ENCODE assay signal across 11 cellular contexts in genomic region chr6:81938991-81939773, GRCh38.
DNase-seq lines count a peak whose midpoint lies in the region; ATAC-seq, FAIRE-seq and TF ChIP-seq lines count a peak whose summit lies in the region.
"Had no signal": no experiment of that assay in that cellular context is flagged by ENCODE, and none has a peak within 500 bp of the region (broad histone marks: within the 10 kb centered on the region; RNA-seq: fewer than 3 reads in every experiment).

No MANE protein-coding gene starts in this region.

- H3K36me3 Mint-ChIP-seq in progenitor cell of endocrine pancreas (ENCODE audit: insufficient read depth), result no peaks in the 10 kb centered on the region

- H3K79me2 ChIP-seq in fibroblast of lung (ENCODE audit: control insufficient read depth, insufficient read depth, low read length), result no peaks in the 10 kb centered on the region

- no peaks in the 10 kb centered on the region for H3K27me3 Mint-ChIP-seq in progenitor cell of endocrine pancreas

- H3K27me3 ChIP-seq in fibroblast of lung (ENCODE audit: control insufficient read depth, insufficient read depth, low read length), result no peaks in the 10 kb centered on the region
- H3K27me3 ChIP-seq: tibial nerve had no signal

- CTCF ChIA-PET in RWPE1 (lab: Yijun Ruan, JAX), result interaction anchor here (1.6 kb wide), 1 partner anchor 66 kb away, joined by 3 read pairs; no protein-coding TSS in a partner anchor

- no peaks in the 10 kb centered on the region for H4K20me1 ChIP-seq in fibroblast of lung (ENCODE audit: control insufficient read depth, extremely low read depth, insufficient read depth, low read length)

- FAIRE-seq in H54 (lab: Jason Lieb, UNC), result peak; percentile 90
- FAIRE-seq: GM12878 had no signal

- ATAC-seq in SK-N-SH treated with all-trans-retinoic acid at 6 μM for 48 hours (peak; percentile 62), GM19455 (IDR thresholded peaks at IDR 0.05; ENCODE audit: unreplicated experiment) (no peak)

- TF ChIP-seq CTCF in fibroblast of lung (conservative IDR thresholded peaks at IDR 0.05 in 1 of 2, IDR thresholded peaks at IDR 0.05 in 1 of 2; ENCODE audit: low read depth in 1 of 2, low read length in 2 of 2), result no peak
- no peak for TF ChIP-seq CTCF in progenitor cell of endocrine pancreas (IDR thresholded peaks at IDR 0.05; ENCODE audit: unreplicated experiment)
- TF ChIP-seq CTCF in RWPE1 (conservative IDR thresholded peaks at IDR 0.05; ENCODE audit: low read depth), result no peak

- H3K4me3 ChIP-seq in fibroblast of lung (replicated peaks in 1 of 4; ENCODE audit: control extremely low read depth in 1 of 4, insufficient read depth in 1 of 4, low read depth in 3 of 4, low read length in 4 of 4), result no peak overlapping the region
- H3K4me3 ChIP-seq: GM12878, tibial nerve had no signal

- peak overlapping the region; percentile 60 for H3K4me2 ChIP-seq in fibroblast of lung (ENCODE audit: extremely low read depth, insufficient read depth, low read length)

- peak overlapping the region; percentile 33 for H3K27ac Mint-ChIP-seq in progenitor cell of endocrine pancreas

- H3K4me1 Mint-ChIP-seq in progenitor cell of endocrine pancreas (ENCODE audit: low read depth), result peaks cover 22% of the 10 kb centered on the region

- no peak for TF ChIP-seq POLR2A in H54 (IDR thresholded peaks at IDR 0.05; ENCODE audit: low read depth, low read length)

- DNase-seq in H54 (ENCODE audit: insufficient read length, low spot score) (no peak), fibroblast of lung (ENCODE audit: low read depth in 2 of 2) (peak; percentile 80 to 94), progenitor cell of endocrine pancreas (ENCODE audit: low spot score, unreplicated experiment) (no peak), NCI-H1417 treated with DMSO at 0.1 percent for 48 hours (lab: John Stamatoyannopoulos, UW) (no peak), RWPE1 (ENCODE audit: low spot score) (no peak), T-helper 9 cell (no peak)
- DNase-seq: glutamatergic neuron had no signal

- H3K27ac ChIP-seq in fibroblast of lung (ENCODE audit: insufficient read depth, low read length) (peak overlapping the region; percentile 55), RWPE1 (no peak overlapping the region)
- H3K27ac ChIP-seq: tibial nerve had no signal

- H3K9ac ChIP-seq in fibroblast of lung (ENCODE audit: insufficient read depth, low read length), result no peak overlapping the region

- POLR2A ChIA-PET in RWPE1 (lab: Yijun Ruan, JAX; ENCODE audit: low non-redundant PET), result no interaction called here

- peaks cover 12% of the 10 kb centered on the region for H3K4me1 ChIP-seq in fibroblast of lung (ENCODE audit: control insufficient read depth, extremely low read depth, insufficient read depth, low read length)

- H3K9me3 ChIP-seq in fibroblast of lung (ENCODE audit: control insufficient read depth, insufficient read depth, low read depth, low read length), result no peaks in the 10 kb centered on the region
- H3K9me3 ChIP-seq: tibial nerve had no signal

- no peak overlapping the region for H3K4me3 Mint-ChIP-seq in progenitor cell of endocrine pancreas (ENCODE audit: low read depth)

- no peaks in the 10 kb centered on the region for H3K36me3 ChIP-seq in fibroblast of lung (ENCODE audit: control insufficient read depth, insufficient read depth, low read length)
- H3K36me3 ChIP-seq: tibial nerve had no signal

- H2AFZ ChIP-seq in fibroblast of lung (ENCODE audit: low read length), result no peak overlapping the region

- H3K9me3 Mint-ChIP-seq in progenitor cell of endocrine pancreas (ENCODE audit: low read depth), result no peaks in the 10 kb centered on the region

TF ChIP-seq in SK-N-SH treated with all-trans-retinoic acid at 6 μM for 48 hours, 23 proteins besides CTCF, POLR2A, EP300 and RAD21:
- TF ChIP-seq, protein P1, sequence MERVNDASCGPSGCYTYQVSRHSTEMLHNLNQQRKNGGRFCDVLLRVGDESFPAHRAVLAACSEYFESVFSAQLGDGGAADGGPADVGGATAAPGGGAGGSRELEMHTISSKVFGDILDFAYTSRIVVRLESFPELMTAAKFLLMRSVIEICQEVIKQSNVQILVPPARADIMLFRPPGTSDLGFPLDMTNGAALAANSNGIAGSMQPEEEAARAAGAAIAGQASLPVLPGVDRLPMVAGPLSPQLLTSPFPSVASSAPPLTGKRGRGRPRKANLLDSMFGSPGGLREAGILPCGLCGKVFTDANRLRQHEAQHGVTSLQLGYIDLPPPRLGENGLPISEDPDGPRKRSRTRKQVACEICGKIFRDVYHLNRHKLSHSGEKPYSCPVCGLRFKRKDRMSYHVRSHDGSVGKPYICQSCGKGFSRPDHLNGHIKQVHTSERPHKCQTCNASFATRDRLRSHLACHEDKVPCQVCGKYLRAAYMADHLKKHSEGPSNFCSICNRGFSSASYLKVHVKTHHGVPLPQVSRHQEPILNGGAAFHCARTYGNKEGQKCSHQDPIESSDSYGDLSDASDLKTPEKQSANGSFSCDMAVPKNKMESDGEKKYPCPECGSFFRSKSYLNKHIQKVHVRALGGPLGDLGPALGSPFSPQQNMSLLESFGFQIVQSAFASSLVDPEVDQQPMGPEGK (CRISPR knock-in tag; IDR thresholded peaks at IDR 0.05; ENCODE audit: borderline replicate concordance), result no peak
- TF ChIP-seq ZNF70 (CRISPR knock-in tag; IDR thresholded peaks at IDR 0.05), result no peak
- TF ChIP-seq CREB5 (CRISPR knock-in tag; IDR thresholded peaks at IDR 0.05; ENCODE audit: low read depth), result no peak
- TF ChIP-seq ZNF8 (CRISPR knock-in tag; IDR thresholded peaks at IDR 0.05), result no peak
- no peak for TF ChIP-seq TOX (CRISPR knock-in tag; IDR thresholded peaks at IDR 0.05; ENCODE audit: borderline replicate concordance)
- TF ChIP-seq TCF4 (CRISPR knock-in tag; IDR thresholded peaks at IDR 0.05; ENCODE audit: borderline replicate concordance), result no peak
- TF ChIP-seq CSRNP3 (CRISPR knock-in tag; IDR thresholded peaks at IDR 0.05), result no peak
- TF ChIP-seq SNAI2 (CRISPR knock-in tag; IDR thresholded peaks at IDR 0.05), result no peak

Comparison
In these comparisons a context has a peak if more than half of its experiments do, and no peak if none do; other contexts are left out.
1. DNase-seq: peak in fibroblast of lung (2 of 2); none in H54 (single experiment), progenitor cell of endocrine pancreas (single experiment), NCI-H1417 treated with DMSO at 0.1 percent for 48 hours (single experiment), RWPE1 (single experiment) and T-helper 9 cell (single experiment).